ENCODE assay signal across 1 cellular context in the genomic region with DNA sequence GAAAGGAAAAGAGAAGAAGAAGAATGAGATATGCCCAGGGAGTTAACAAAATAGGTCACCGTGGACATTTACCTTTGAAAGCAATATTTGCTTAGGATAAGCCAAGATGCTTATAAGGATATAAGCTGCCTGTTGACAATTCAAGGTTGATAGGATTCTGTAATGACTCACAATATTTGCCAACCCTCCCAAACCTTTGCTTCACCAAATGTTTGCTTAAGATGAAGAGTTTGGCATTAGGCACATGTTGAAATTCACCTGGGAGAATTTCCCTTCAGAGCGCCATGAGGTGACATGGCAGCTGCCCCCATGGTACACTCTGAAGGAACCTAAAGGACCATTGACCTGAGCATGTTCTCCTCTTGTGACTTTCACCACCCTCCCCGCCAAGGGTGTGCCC.
A peak's percentile ranks its signal among the peaks of the same experiment; 100 is the strongest.
TF ChIP-seq lines count a peak whose summit lies in the region.

No MANE protein-coding gene starts in this region.

TF ChIP-seq in HepG2, 621 proteins besides CTCF, POLR2A, EP300 and RAD21 (continued from another document):
- TF ChIP-seq, protein P1, sequence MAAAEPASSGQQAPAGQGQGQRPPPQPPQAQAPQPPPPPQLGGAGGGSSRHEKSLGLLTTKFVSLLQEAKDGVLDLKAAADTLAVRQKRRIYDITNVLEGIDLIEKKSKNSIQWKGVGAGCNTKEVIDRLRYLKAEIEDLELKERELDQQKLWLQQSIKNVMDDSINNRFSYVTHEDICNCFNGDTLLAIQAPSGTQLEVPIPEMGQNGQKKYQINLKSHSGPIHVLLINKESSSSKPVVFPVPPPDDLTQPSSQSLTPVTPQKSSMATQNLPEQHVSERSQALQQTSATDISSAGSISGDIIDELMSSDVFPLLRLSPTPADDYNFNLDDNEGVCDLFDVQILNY (CRISPR knock-in tag; conservative IDR thresholded peaks at IDR 0.05), result no peak
- TF ChIP-seq, protein P2, sequence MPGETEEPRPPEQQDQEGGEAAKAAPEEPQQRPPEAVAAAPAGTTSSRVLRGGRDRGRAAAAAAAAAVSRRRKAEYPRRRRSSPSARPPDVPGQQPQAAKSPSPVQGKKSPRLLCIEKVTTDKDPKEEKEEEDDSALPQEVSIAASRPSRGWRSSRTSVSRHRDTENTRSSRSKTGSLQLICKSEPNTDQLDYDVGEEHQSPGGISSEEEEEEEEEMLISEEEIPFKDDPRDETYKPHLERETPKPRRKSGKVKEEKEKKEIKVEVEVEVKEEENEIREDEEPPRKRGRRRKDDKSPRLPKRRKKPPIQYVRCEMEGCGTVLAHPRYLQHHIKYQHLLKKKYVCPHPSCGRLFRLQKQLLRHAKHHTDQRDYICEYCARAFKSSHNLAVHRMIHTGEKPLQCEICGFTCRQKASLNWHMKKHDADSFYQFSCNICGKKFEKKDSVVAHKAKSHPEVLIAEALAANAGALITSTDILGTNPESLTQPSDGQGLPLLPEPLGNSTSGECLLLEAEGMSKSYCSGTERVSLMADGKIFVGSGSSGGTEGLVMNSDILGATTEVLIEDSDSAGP (CRISPR knock-in tag; IDR thresholded peaks at IDR 0.05; ENCODE audit: borderline replicate concordance), result no peak
- TF ChIP-seq BHLHE40 (IDR thresholded peaks at IDR 0.05; ENCODE audit: low read length) (no peak), NR2F2 (IDR thresholded peaks at IDR 0.05; ENCODE audit: borderline replicate concordance, low read depth) (0 out of 2 replicates have a peak, but pooled peaks have one; percentile 32), FUBP1 (CRISPR knock-in tag; IDR thresholded peaks at IDR 0.05; ENCODE audit: borderline replicate concordance) (no peak), MED8 (CRISPR knock-in tag; IDR thresholded peaks at IDR 0.05; ENCODE audit: insufficient replicate concordance) (no peak), ZNF768 (CRISPR knock-in tag; IDR thresholded peaks at IDR 0.05) (no peak)
- TF ChIP-seq, protein P3, sequence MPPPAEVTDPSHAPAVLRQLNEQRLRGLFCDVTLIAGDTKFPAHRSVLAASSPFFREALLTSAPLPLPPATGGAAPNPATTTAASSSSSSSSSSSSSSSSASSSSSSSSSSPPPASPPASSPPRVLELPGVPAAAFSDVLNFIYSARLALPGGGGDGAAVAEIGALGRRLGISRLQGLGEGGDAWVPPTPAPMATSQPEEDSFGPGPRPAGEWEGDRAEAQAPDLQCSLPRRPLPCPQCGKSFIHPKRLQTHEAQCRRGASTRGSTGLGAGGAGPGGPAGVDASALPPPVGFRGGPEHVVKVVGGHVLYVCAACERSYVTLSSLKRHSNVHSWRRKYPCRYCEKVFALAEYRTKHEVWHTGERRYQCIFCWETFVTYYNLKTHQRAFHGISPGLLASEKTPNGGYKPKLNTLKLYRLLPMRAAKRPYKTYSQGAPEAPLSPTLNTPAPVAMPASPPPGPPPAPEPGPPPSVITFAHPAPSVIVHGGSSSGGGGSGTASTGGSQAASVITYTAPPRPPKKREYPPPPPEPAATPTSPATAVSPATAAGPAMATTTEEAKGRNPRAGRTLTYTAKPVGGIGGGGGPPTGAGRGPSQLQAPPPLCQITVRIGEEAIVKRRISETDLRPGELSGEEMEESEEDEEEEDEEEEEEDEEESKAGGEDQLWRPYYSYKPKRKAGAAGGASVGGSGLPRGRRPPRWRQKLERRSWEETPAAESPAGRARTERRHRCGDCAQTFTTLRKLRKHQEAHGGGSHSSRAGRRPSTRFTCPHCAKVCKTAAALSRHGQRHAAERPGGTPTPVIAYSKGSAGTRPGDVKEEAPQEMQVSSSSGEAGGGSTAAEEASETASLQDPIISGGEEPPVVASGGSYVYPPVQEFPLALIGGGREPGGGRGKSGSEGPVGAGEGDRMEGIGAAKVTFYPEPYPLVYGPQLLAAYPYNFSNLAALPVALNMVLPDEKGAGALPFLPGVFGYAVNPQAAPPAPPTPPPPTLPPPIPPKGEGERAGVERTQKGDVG (CRISPR knock-in tag; IDR thresholded peaks at IDR 0.05; ENCODE audit: borderline replicate concordance), result no peak
